ENCODE assay signal across 8 cellular contexts in the genomic region with DNA sequence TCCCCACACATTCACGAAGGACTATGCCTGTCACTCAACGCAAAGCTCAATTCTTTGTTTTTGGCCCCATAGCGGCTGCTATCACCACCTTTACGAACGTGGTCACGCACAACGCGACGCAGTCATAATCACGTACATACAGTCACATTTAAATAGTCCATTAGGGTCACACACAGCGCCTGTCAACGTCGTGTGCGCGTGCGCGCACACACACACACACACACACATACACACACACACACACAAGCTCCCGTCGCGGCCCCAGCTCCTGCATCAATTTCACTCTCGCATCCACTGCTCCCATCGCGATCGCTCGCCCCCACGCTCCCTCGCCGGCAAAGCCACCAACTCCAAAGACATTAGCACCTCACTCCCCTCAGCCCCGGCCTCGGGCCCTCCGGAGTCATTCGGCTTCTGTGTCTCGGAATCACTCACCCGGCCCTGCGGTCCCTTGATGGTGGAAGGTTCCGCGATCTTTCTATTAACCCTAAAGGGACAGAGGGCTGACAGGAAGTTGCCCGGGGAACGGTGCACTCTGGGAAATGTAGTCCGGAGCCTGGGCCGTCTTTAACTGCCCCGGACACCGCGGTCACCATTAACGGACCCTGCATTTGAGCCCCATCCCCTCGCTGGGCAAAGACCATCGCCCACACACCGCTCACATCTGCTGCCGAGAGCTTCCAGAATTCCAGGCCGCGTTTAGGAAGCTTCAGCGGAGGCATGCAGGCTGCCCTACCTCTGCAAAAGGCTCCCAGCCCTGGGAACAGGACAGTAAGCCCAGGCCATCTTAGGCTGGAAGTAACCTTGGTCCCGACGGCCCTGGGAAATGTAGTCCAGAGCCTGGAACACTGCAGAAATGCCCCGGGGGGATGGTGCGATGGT. TPM values are rescaled to one million over a fixed set of nuclear protein-coding genes. Genes with fewer than 3 reads are reported as not detected.
DNase-seq lines count a peak whose midpoint lies in the region; ATAC-seq and TF ChIP-seq lines count a peak whose summit lies in the region.

TSS of gene ZNF790 (minus strand) at position 486 of the 882 bp plus-strand sequence. CDS start 12,768 bp downstream, outside the sequence.

- DNase-seq in Caki2 (ENCODE audit: low read depth), result peak; percentile 96
- DNase-seq in RPMI7951 (ENCODE audit: low read depth), result peak; percentile 93
- peak; percentile 74 for DNase-seq in activated effector memory CD4-positive, alpha-beta T cell treated with Interleukin-2 at 50 U/mL for 16 hours
- DNase-seq in fibroblast of the conjunctiva (ENCODE audit: low read depth), result peak; percentile 83
- DNase-seq in nephron progenitor cell, result peak; percentile 81
- peak; percentile 82 for DNase-seq in stimulated activated naive CD8-positive, alpha-beta T cell treated with anti-CD3 and anti-CD28 coated beads, Interleukin-15, Interleukin-2, amounts not matched to agents 100 U/mL and 50 U/mL, for 24 hours

- in situ Hi-C loops in Caki2 (cut with HindIII; ENCODE audit: low pct_unique_long_range_greater_than_20kb, low sequenced_read_pairs), result no loop called here

- no peak within 1 kb of the TSS for H3K27ac Mint-ChIP-seq in nephron progenitor cell

- peak within 1 kb of the TSS; percentile 88 for H3K4me3 ChIP-seq in HUES64 (ENCODE audit: low read length)

- H3K9me3 Mint-ChIP-seq in nephron progenitor cell, result peaks cover 43% of the 10 kb centered on the region

- peak within 1 kb of the TSS; percentile 93 for H3K9ac ChIP-seq in HUES64 (ENCODE audit: low read depth, low read length)

- no peaks in the 10 kb centered on the region for H3K27me3 Mint-ChIP-seq in nephron progenitor cell (ENCODE audit: low read depth, poor library complexity)

- peaks cover 13% of the 10 kb centered on the region for H3K36me3 ChIP-seq in HUES64 (ENCODE audit: insufficient read depth, low read length)

- no peak within 1 kb of the TSS for H3K4me3 Mint-ChIP-seq in nephron progenitor cell

- no peaks in the 10 kb centered on the region for H3K27me3 ChIP-seq in HUES64 (ENCODE audit: insufficient read depth, low read length)

- H3K36me3 Mint-ChIP-seq in nephron progenitor cell (ENCODE audit: low read depth), result peaks cover 44% of the 10 kb centered on the region

- peak; percentile 88 for ATAC-seq in GM21390 (IDR thresholded peaks at IDR 0.05; ENCODE audit: unreplicated experiment)
- ATAC-seq in stimulated activated naive CD8-positive, alpha-beta T cell treated with anti-CD3 and anti-CD28 coated beads, Interleukin-15, Interleukin-2, amounts not matched to agents 100 U/mL and 50 U/mL, for 24 hours, result peak; percentile 98

- TF ChIP-seq CTCF in nephron progenitor cell (IDR thresholded peaks at IDR 0.05), result no peak

- H3K4me1 ChIP-seq in HUES64 (ENCODE audit: insufficient read depth, low read length), result no peaks in the 10 kb centered on the region

- WGBS in HUES64, result under 1% methylated on average over 56 of the region's 56 CpGs

- H3K9me3 ChIP-seq in HUES64 (ENCODE audit: insufficient read depth, low read depth, low read length), result peaks cover 16% of the 10 kb centered on the region; the same call in 1 of the 2 replicates

- peaks cover 6% of the 10 kb centered on the region for H3K4me1 Mint-ChIP-seq in nephron progenitor cell

- H3K27ac ChIP-seq in HUES64 (ENCODE audit: low read depth, low read length), result peak within 1 kb of the TSS; percentile 83

RNA-seq across cellular contexts. Expression of gene ZNF790, which starts in this region (rescaled TPM):
- total RNA-seq in Caki2 (2014; rRNA removed; shearing (Covaris generic); ENCODE audit: low replicate concordance), result 0.49 and 8.4 TPM in 2 replicates
- 3.8 TPM for polyA plus RNA-seq in HUES64 (2013, experiment 1 of 2)
- 4.3 TPM for polyA plus RNA-seq in HUES64 (2013, experiment 2 of 2)
- total RNA-seq in RPMI7951 (2014; rRNA removed; shearing (Covaris generic)), result 7.2 and 7.9 TPM in 2 replicates

Comparison
In these comparisons a context has a peak if more than half of its experiments do, and no peak if none do; other contexts are left out.
1. Peak in every context shown above with its lines: DNase-seq, ATAC-seq, H3K4me3 ChIP-seq and H3K27ac ChIP-seq.